ENCODE assay signal across 13 cellular contexts in genomic region chr3:45538641-45538986, GRCh38. TPM values are rescaled to one million over a fixed set of nuclear protein-coding genes. Genes with fewer than 3 reads are reported as not detected.
DNase-seq lines count a peak whose midpoint lies in the region; ATAC-seq and TF ChIP-seq lines count a peak whose summit lies in the region.
"Had no signal": no experiment of that assay in that cellular context is flagged by ENCODE, and none has a peak within 500 bp of the region (broad histone marks: within the 10 kb centered on the region; RNA-seq: fewer than 3 reads in every experiment).

No MANE protein-coding gene starts in this region.

- H4K20me1 ChIP-seq in GM23338 (replicated peaks; ENCODE audit: insufficient read depth) = peaks cover 10% of the 10 kb centered on the region; the same call in 1 of the 2 replicates

- no peak overlapping the region for H2AFZ ChIP-seq in GM23338

- H3K9me2 ChIP-seq in GM23338 (ENCODE audit: insufficient read depth) = no peaks in the 10 kb centered on the region

- H3K27me3 ChIP-seq in GM23338 (ENCODE audit: insufficient read depth) = no peaks in the 10 kb centered on the region
- H3K27me3 ChIP-seq in esophagus muscularis mucosa = no peaks in the 10 kb centered on the region
- H3K27me3 ChIP-seq in lower lobe of right lung (ENCODE audit: low read depth) = no peaks in the 10 kb centered on the region
- H3K27me3 ChIP-seq in stomach = no peaks in the 10 kb centered on the region

- H3K36me3 ChIP-seq in GM23338 (ENCODE audit: insufficient read depth) (no peaks in the 10 kb centered on the region; the same call in 1 of the 2 replicates), esophagus muscularis mucosa (peaks cover 0 to 9% (median 2%) of the 10 kb centered on the region in 4 donors), lower lobe of right lung (peaks cover 4% of the 10 kb centered on the region), stomach (peaks cover 0 to 16% (median 9%) of the 10 kb centered on the region in 4 donors)

- no peaks in the 10 kb centered on the region for H3K9me3 Mint-ChIP-seq in GM23338
- H3K9me3 Mint-ChIP-seq: activated B cell treated with CpG ODN at 0.5 μM for 24 hours; stimulated activated memory B cell treated with anti-CD40 and anti-IgM and Interleukin-4, amounts not matched to agents 10 μg/mL and 1 μg/mL and 100 μg/mL, for 72 hours had no signal

- H3K4me3 Mint-ChIP-seq in GM23338 = no peak overlapping the region
- H3K4me3 Mint-ChIP-seq: activated B cell treated with CpG ODN at 0.5 μM for 24 hours; stimulated activated memory B cell treated with anti-CD40 and anti-IgM and Interleukin-4, amounts not matched to agents 10 μg/mL and 1 μg/mL and 100 μg/mL, for 72 hours had no signal

- no peak for TF ChIP-seq CTCF in GM23338 (conservative IDR thresholded peaks at IDR 0.05; ENCODE audit: low read depth in 2 of 2)
- no peak for TF ChIP-seq CTCF in esophagus muscularis mucosa (IDR thresholded peaks at IDR 0.05)
- no peak for TF ChIP-seq CTCF in lower lobe of right lung (IDR thresholded peaks at IDR 0.05)
- TF ChIP-seq CTCF in stomach (IDR thresholded peaks at IDR 0.05) = no peak

- H3K4me2 ChIP-seq in GM23338 = no peak overlapping the region

- H3K4me3 ChIP-seq in GM23338 (no peak overlapping the region), esophagus muscularis mucosa (no peak overlapping the region), lower lobe of right lung (no peak overlapping the region), stomach (no peak overlapping the region)
- H3K4me3 ChIP-seq: coronary artery had no signal

- H3K27ac ChIP-seq in GM23338 (ENCODE audit: low read depth) = 0 out of 2 replicates have a peak overlapping the region, but pooled peaks have one; percentile 19
- H3K27ac ChIP-seq in esophagus muscularis mucosa (replicated peaks in 1 of 4) = peak overlapping the region; percentile 17 to 64 (median 38)
- H3K27ac ChIP-seq in lower lobe of right lung = peak overlapping the region; percentile 50
- H3K27ac ChIP-seq in stomach = peak overlapping the region in 3 of 5 donors; percentile 25 to 63 (median 44)

- H3F3A ChIP-seq in GM23338 (replicated peaks; ENCODE audit: low read depth) = no peaks in the 10 kb centered on the region

- H3K79me2 ChIP-seq in GM23338 (replicated peaks; ENCODE audit: insufficient read depth) = no peaks in the 10 kb centered on the region

- no peak overlapping the region for H3K27ac Mint-ChIP-seq in GM23338
- H3K27ac Mint-ChIP-seq: activated B cell treated with CpG ODN at 0.5 μM for 24 hours; stimulated activated memory B cell treated with anti-CD40 and anti-IgM and Interleukin-4, amounts not matched to agents 10 μg/mL and 1 μg/mL and 100 μg/mL, for 72 hours had no signal

- ATAC-seq in GM23338 (no peak), lower lobe of right lung (no peak), HG03025 (IDR thresholded peaks at IDR 0.05; ENCODE audit: low FRiP score, unreplicated experiment) (no peak), GM18870 (IDR thresholded peaks at IDR 0.05; ENCODE audit: unreplicated experiment) (no peak), HG03521 (IDR thresholded peaks at IDR 0.05; ENCODE audit: unreplicated experiment) (no peak), GM19023 (IDR thresholded peaks at IDR 0.05; ENCODE audit: unreplicated experiment) (no peak)
- ATAC-seq: stimulated activated memory B cell treated with anti-CD40 and anti-IgM and Interleukin-4, amounts not matched to agents 10 μg/mL and 1 μg/mL and 100 μg/mL, for 72 hours had no signal

- TF ChIP-seq EP300 in esophagus muscularis mucosa (IDR thresholded peaks at IDR 0.05) = no peak
- no peak for TF ChIP-seq EP300 in stomach (IDR thresholded peaks at IDR 0.05)

- WGBS in esophagus muscularis mucosa = 92% methylated on average over 4 of the region's 4 CpGs
- 67 to 82% (median 69%) methylated on average over 4 of the region's 4 CpGs for WGBS in stomach, 5 donors

- H3K4me1 ChIP-seq in GM23338 (ENCODE audit: insufficient read depth) = no peaks in the 10 kb centered on the region
- H3K4me1 ChIP-seq in esophagus muscularis mucosa = peaks cover 14 to 32% (median 21%) of the 10 kb centered on the region in 4 donors
- H3K4me1 ChIP-seq in lower lobe of right lung = peaks cover 58% of the 10 kb centered on the region
- H3K4me1 ChIP-seq in stomach = peaks cover 9 to 31% (median 20%) of the 10 kb centered on the region in 4 donors

- intact Hi-C loops in esophagus muscularis mucosa (cut with DNase I) = no loop called here
- intact Hi-C loops in lower lobe of right lung (cut with DNase I) = no loop called here
- intact Hi-C loops in stomach (cut with DNase I; ENCODE audit: low total_unique reads) = no loop called here

- TF ChIP-seq POLR2A in esophagus muscularis mucosa (IDR thresholded peaks at IDR 0.05; ENCODE audit: low read depth) (no peak), stomach (IDR thresholded peaks at IDR 0.05) (no peak)

- peaks cover 9% of the 10 kb centered on the region; the same call in 1 of the 3 replicates for H3K36me3 Mint-ChIP-seq in GM23338 (ENCODE audit: low read depth)

- H3K4me1 Mint-ChIP-seq in GM23338 = peaks cover 8% of the 10 kb centered on the region; the same call in 2 of the 3 replicates

- no peaks in the 10 kb centered on the region for H3K9me3 ChIP-seq in esophagus muscularis mucosa
- no peaks in the 10 kb centered on the region for H3K9me3 ChIP-seq in lower lobe of right lung
- H3K9me3 ChIP-seq in stomach = no peaks in the 10 kb centered on the region

- DNase-seq in GM23338 (ENCODE audit: low spot score) (no peak), esophagus muscularis mucosa (ENCODE audit: extremely low spot score) (no peak), lower lobe of right lung (no peak), stomach (no peak)
- DNase-seq: activated B cell treated with CpG ODN at 0.5 μM for 24 hours, NCI-H1417, T-helper 1 cell had no signal

- peaks cover 4% of the 10 kb centered on the region for H3K27me3 Mint-ChIP-seq in GM23338 (ENCODE audit: insufficient read depth, low read depth, poor library complexity)
- H3K27me3 Mint-ChIP-seq: activated B cell treated with CpG ODN at 0.5 μM for 24 hours; stimulated activated memory B cell treated with anti-CD40 and anti-IgM and Interleukin-4, amounts not matched to agents 10 μg/mL and 1 μg/mL and 100 μg/mL, for 72 hours had no signal

TF ChIP-seq in GM23338, 12 proteins besides CTCF, POLR2A, EP300 and RAD21 (continues in another document):
- TF ChIP-seq JUNB (IDR thresholded peaks at IDR 0.05; ENCODE audit: unreplicated experiment) (no peak), CREB1 (CRISPR knock-in tag; IDR thresholded peaks at IDR 0.05; ENCODE audit: low read depth) (no peak), ZNF331 (CRISPR knock-in tag; IDR thresholded peaks at IDR 0.05; ENCODE audit: low read depth) (no peak), POLR2AphosphoS5 (IDR thresholded peaks at IDR 0.05; ENCODE audit: low read depth) (no peak), ZNF114 (CRISPR knock-in tag; IDR thresholded peaks at IDR 0.05) (no peak), NANOG (IDR thresholded peaks at IDR 0.05; ENCODE audit: borderline replicate concordance) (no peak)

RNA-seq across cellular contexts. Expression of gene LIMD1, which starts 55.9 kb away (rescaled TPM):
- 21.8 and 31.5 TPM in 2 replicates for total RNA-seq in GM23338 (2014; rRNA removed; shearing (Covaris generic))
- polyA plus RNA-seq in GM23338 (2016; fragmentation: Nextera tagmentation; extraction: Ambion mirVana) (8.3 and 10.2 TPM in 2 replicates), stomach (1 to 10 TPM; 2.3 to 3.7 (median 3.4) TPM)
- total RNA-seq in esophagus muscularis mucosa (10 to 100 TPM; 14.6 to 36.1 (median 29.2) TPM), lower lobe of right lung (80.6 TPM), stomach (10 to 100 TPM; 10.1 to 91.1 (median 25.3) TPM)
